In genomic region chr2:148508878-148509702, GRCh38 we compare ENCODE assay signal across 8 cellular contexts.
DNase-seq lines count a peak whose midpoint lies in the region; ATAC-seq, FAIRE-seq and TF ChIP-seq lines count a peak whose summit lies in the region.

No MANE protein-coding gene starts in this region.

- intact Hi-C loops in A673 (cut with micrococcal nuclease; ENCODE audit: unreplicated experiment) (loop anchor here (1.0 to 5.0 kb wide), 4 partner anchors 302 to 1772 kb away; no protein-coding TSS in a partner anchor), mammary epithelial cell (cut with micrococcal nuclease) (loop anchor here (1.0 to 5.0 kb wide), 4 partner anchors 307 to 572 kb away; no protein-coding TSS in a partner anchor), kidney (cut with DNase I) (no loop called here)

- H3K9ac ChIP-seq in mammary epithelial cell (ENCODE audit: insufficient read depth, low read length) (no peak overlapping the region), kidney (ENCODE audit: low read length in 2 of 2) (peak overlapping the region in 1 of 2 donors; percentile 62)

- H3K36me3 ChIP-seq in A673 (ENCODE audit: insufficient read depth, low read length, poor library complexity, severe bottlenecking) = no peaks in the 10 kb centered on the region
- H3K36me3 ChIP-seq in mammary epithelial cell (ENCODE audit: insufficient read depth, low read length) = no peaks in the 10 kb centered on the region
- H3K36me3 ChIP-seq in kidney (ENCODE audit: control insufficient read depth in 1 of 2, insufficient read depth in 2 of 2, low read length in 2 of 2) = no peaks in the 10 kb centered on the region

- FAIRE-seq in kidney (lab: Jason Lieb, UNC) = no peak

- TF ChIP-seq CTCF in A673 (conservative IDR thresholded peaks at IDR 0.05; ENCODE audit: low read depth, low read length) (peak; percentile 97), WI38 (IDR thresholded peaks at IDR 0.05; ENCODE audit: low read depth, low read length) (peak; percentile 98), mammary epithelial cell (conservative IDR thresholded peaks at IDR 0.05 in 1 of 2, IDR thresholded peaks at IDR 0.05 in 1 of 2; ENCODE audit: extremely low read depth in 1 of 2, insufficient read depth in 1 of 2, low read depth in 1 of 2, low read length in 2 of 2) (peak; percentile 93 to 99), kidney (IDR thresholded peaks at IDR 0.05; ENCODE audit: borderline replicate concordance, extremely low read depth, insufficient read depth) (peak; percentile 90)

- ATAC-seq in GM18519 (IDR thresholded peaks at IDR 0.05; ENCODE audit: low FRiP score, unreplicated experiment) = peak; percentile 98
- peak; percentile 94 for ATAC-seq in HG03060 (IDR thresholded peaks at IDR 0.05; ENCODE audit: low read depth, unreplicated experiment)

- BruUV-seq in A673 (replicated peaks; lab: Mats Ljungman, UMichigan) = no TSS peak
- no TSS peak for BruUV-seq in mammary epithelial cell (replicated peaks; lab: Mats Ljungman, UMichigan)

- peak overlapping the region; percentile 25 for H3K4me3 ChIP-seq in A673 (ENCODE audit: low read depth, low read length, poor library complexity, severe bottlenecking)
- H3K4me3 ChIP-seq in WI38 (ENCODE audit: low read depth, low read length) = peak overlapping the region; percentile 37; the same call in 1 of the 2 replicates
- peak overlapping the region; percentile 24 to 34 (median 33) for H3K4me3 ChIP-seq in mammary epithelial cell (replicated peaks in 1 of 3; ENCODE audit: insufficient read depth in 1 of 3, low read depth in 2 of 3, low read length in 3 of 3)
- peak overlapping the region; percentile 62 to 75 for H3K4me3 ChIP-seq in kidney (ENCODE audit: low read length in 2 of 2)

- CTCF ChIA-PET in A673 (lab: Charles Lee) = interaction anchor here (0.5 to 1.4 kb wide), 5 partner anchors 236 to 1072 kb away, joined by 3 to 7 read pairs (median 3); no protein-coding TSS in a partner anchor
- CTCF ChIA-PET in mammary epithelial cell (lab: Charles Lee; ENCODE audit: low non-redundant PET) = interaction anchor here (0.5 to 0.7 kb wide), 7 partner anchors 13 to 572 kb away, joined by 3 to 6 read pairs (median 4); partner anchors contain the start of genes MBD5 and ORC4

- H4K20me1 ChIP-seq in mammary epithelial cell (ENCODE audit: insufficient read depth, low read length) = no peaks in the 10 kb centered on the region

- no peak overlapping the region for H3K27ac ChIP-seq in A673 (ENCODE audit: low read depth, low read length, poor library complexity, severe bottlenecking)
- no peak overlapping the region for H3K27ac ChIP-seq in mammary epithelial cell (ENCODE audit: insufficient read depth, low read depth, low read length)
- H3K27ac ChIP-seq in kidney (ENCODE audit: low read depth in 2 of 2, low read length in 2 of 2) = no peak overlapping the region

- no peaks in the 10 kb centered on the region for H3K27me3 ChIP-seq in A673 (replicated peaks; ENCODE audit: insufficient read depth, low read depth, low read length, poor library complexity)
- no peaks in the 10 kb centered on the region for H3K27me3 ChIP-seq in mammary epithelial cell (ENCODE audit: insufficient read depth, low read length)

- no peaks in the 10 kb centered on the region for H3K79me2 ChIP-seq in mammary epithelial cell (ENCODE audit: insufficient read depth, low read length)

- H3K4me1 ChIP-seq in A673 (ENCODE audit: insufficient read depth, low read length, poor library complexity, severe bottlenecking) (no peaks in the 10 kb centered on the region), mammary epithelial cell (ENCODE audit: insufficient read depth, low read length) (no peaks in the 10 kb centered on the region), kidney (ENCODE audit: control insufficient read depth in 1 of 2, insufficient read depth in 1 of 2, low read depth in 1 of 2, low read length in 2 of 2) (peaks cover 3% of the 10 kb centered on the region in 2 donors)

- in situ Hi-C loops in mammary epithelial cell (cut with MboI; ENCODE audit: low sequenced_read_pairs in 2 of 2) = loop anchor here (25.0 kb wide), 1 partner anchor 522 kb away; no protein-coding TSS in a partner anchor

- WGBS in mammary epithelial cell (ENCODE audit: low coverage, missing lambda C conversion rate) = 30% methylated on average over 9 of the region's 13 CpGs

- dilution Hi-C loops in mammary epithelial cell (cut with HindIII; ENCODE audit: low sequenced_read_pairs) = no loop called here

- peak overlapping the region; percentile 78 for H3K4me2 ChIP-seq in mammary epithelial cell (ENCODE audit: insufficient read depth, low read depth, low read length)

- POLR2A ChIA-PET in A673 (lab: Charles Lee; ENCODE audit: low non-redundant PET) = no interaction called here

- no peaks in the 10 kb centered on the region for H3K9me3 ChIP-seq in A673 (ENCODE audit: low read depth, low read length, poor library complexity, severe bottlenecking)
- H3K9me3 ChIP-seq in mammary epithelial cell (replicated peaks; ENCODE audit: insufficient read depth, low read length) = no peaks in the 10 kb centered on the region
- no peaks in the 10 kb centered on the region for H3K9me3 ChIP-seq in kidney (ENCODE audit: control insufficient read depth in 1 of 2, low read length in 2 of 2)

- H2AFZ ChIP-seq in mammary epithelial cell (ENCODE audit: low read depth, low read length) = peak overlapping the region; percentile 92

- DNase-seq in A673 (ENCODE audit: low spot score) (peak; percentile 89), NCI-H2196 (lab: John Stamatoyannopoulos, UW; ENCODE audit: unreplicated experiment) (peak; percentile 39), mammary epithelial cell (peak; percentile 76), kidney (peak; percentile 92)
- peak; percentile 90 for DNase-seq in stimulated activated CD4-positive, alpha-beta T cell treated with anti-CD3 and anti-CD28 coated beads, Interleukin-15, amount 100 ng/mL, for 24 hours

Comparison
In these comparisons a context has a peak if more than half of its experiments do, and no peak if none do; other contexts are left out.
1. DNase-seq: peak in every context shown above with its lines; median percentile 92 in kidney; 90 in stimulated activated CD4-positive, alpha-beta T cell treated with anti-CD3 and anti-CD28 coated beads, Interleukin-15, amount 100 ng/mL, for 24 hours; 89 in A673; 76 in mammary epithelial cell; 39 in NCI-H2196.